Comparison of ENCODE assay signal across 2 cellular contexts in the genomic region with DNA sequence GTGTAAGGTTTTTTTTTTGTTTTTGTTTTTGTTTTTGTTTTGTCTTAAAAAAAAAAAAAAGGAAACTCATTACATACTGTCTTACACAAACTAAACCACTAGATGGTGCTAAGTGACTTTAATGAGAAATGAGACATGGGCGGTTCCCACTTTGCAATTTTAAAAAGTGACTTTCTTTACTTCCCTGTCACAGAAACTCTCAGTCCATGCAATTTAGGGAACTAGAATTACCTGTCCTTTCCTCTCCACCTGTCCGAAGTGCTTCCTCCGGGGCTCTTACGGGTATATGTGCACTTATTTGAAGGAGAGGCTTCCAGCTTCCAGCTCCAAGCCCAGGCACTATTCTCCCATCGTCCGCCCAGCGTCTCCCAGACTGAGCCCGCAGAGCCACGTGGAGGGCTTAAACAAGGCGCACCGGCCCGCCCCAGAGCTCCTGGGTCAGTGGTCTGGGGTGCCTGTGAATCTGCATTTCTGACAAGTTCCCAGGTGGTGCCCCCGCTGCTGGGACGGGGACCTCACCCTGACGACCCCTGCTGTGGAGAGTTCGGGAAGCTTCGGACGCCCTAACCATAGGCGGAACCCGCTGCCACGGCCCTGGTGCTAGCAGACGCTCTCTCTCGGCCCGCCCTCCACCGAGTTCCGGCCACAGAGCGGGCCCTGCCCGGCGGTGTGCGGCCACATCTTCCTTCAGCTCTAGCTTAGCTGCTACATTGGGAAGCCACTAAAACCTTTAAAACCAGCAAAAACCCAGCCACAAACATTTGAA.
A peak's percentile ranks its signal among the peaks of the same experiment; 100 is the strongest.
TF ChIP-seq lines count a peak whose summit lies in the region.

No MANE protein-coding gene starts in this region.

TF ChIP-seq in HCT116, 20 proteins besides CTCF, POLR2A, EP300 and RAD21:
- no peak for TF ChIP-seq CEBPB (IDR thresholded peaks at IDR 0.05; ENCODE audit: low read depth)
- TF ChIP-seq EZH2 (IDR thresholded peaks at IDR 0.05) = no peak
- TF ChIP-seq, protein P1, sequence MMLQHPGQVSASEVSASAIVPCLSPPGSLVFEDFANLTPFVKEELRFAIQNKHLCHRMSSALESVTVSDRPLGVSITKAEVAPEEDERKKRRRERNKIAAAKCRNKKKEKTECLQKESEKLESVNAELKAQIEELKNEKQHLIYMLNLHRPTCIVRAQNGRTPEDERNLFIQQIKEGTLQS (IDR thresholded peaks at IDR 0.05) = no peak
- TF ChIP-seq SP1 (IDR thresholded peaks at IDR 0.05; ENCODE audit: low read depth) = no peak
- TF ChIP-seq MAX (IDR thresholded peaks at IDR 0.05) = no peak
- TF ChIP-seq SIN3A (IDR thresholded peaks at IDR 0.05; ENCODE audit: low read depth) = no peak

TF ChIP-seq in GM12878, 131 proteins besides CTCF, POLR2A, EP300 and RAD21 (continues in another document):
- TF ChIP-seq CHD2 (IDR thresholded peaks at IDR 0.05; ENCODE audit: borderline replicate concordance, low read depth, low read length) (no peak), NBN (IDR thresholded peaks at IDR 0.05) (no peak), ZNF274 (IDR thresholded peaks at IDR 0.05; ENCODE audit: insufficient read depth, insufficient read length) (no peak), SRF (IDR thresholded peaks at IDR 0.05; ENCODE audit: low read depth in 2 of 2, low read length in 2 of 2) (no peak), SIN3A (IDR thresholded peaks at IDR 0.05; ENCODE audit: low read depth, low read length) (no peak), EGR1 (IDR thresholded peaks at IDR 0.05; ENCODE audit: borderline replicate concordance in 1 of 2, low read depth in 2 of 2, low read length in 2 of 2) (0 out of 3 replicates have a peak, but pooled peaks of 1 of the 2 experiments have one; percentile 7), KAT2A (conservative IDR thresholded peaks at IDR 0.05; ENCODE audit: control insufficient read depth, low read depth, low read length) (no peak), STAT3 (IDR thresholded peaks at IDR 0.05; ENCODE audit: low read depth, low read length) (no peak), BACH1 (IDR thresholded peaks at IDR 0.05; ENCODE audit: borderline replicate concordance) (no peak), GATAD2B (conservative IDR thresholded peaks at IDR 0.05; ENCODE audit: low read depth) (no peak), SIX5 (IDR thresholded peaks at IDR 0.05; ENCODE audit: low read depth, low read length, severe bottlenecking) (no peak), BCL11A (IDR thresholded peaks at IDR 0.05; ENCODE audit: low read depth, low read length) (no peak), SMC3 (IDR thresholded peaks at IDR 0.05; ENCODE audit: borderline replicate concordance, low read length) (peak; percentile 68; the same call in 1 of the 2 replicates), MEF2B (IDR thresholded peaks at IDR 0.05; ENCODE audit: partially characterized antibody, poor library complexity, severe bottlenecking) (no peak), PAX8 (IDR thresholded peaks at IDR 0.05) (no peak), TARDBP (IDR thresholded peaks at IDR 0.05; ENCODE audit: borderline replicate concordance) (no peak), MYB (IDR thresholded peaks at IDR 0.05; ENCODE audit: borderline replicate concordance, low read depth, low read length) (no peak), MXI1 (IDR thresholded peaks at IDR 0.05; ENCODE audit: low read depth, low read length) (peak; percentile 66; the same call in 1 of the 2 replicates), RELA (IDR thresholded peaks at IDR 0.05; ENCODE audit: borderline replicate concordance, partially characterized antibody) (no peak), KDM1A (IDR thresholded peaks at IDR 0.05; ENCODE audit: borderline replicate concordance) (no peak), ZNF217 (IDR thresholded peaks at IDR 0.05) (no peak), MYC (IDR thresholded peaks at IDR 0.05; ENCODE audit: insufficient read depth, insufficient read length, insufficient replicate concordance, low read length, severe bottlenecking) (no peak), ZNF207 (IDR thresholded peaks at IDR 0.05; ENCODE audit: borderline replicate concordance) (0 out of 2 replicates have a peak, but pooled peaks have one; percentile 24), ZNF384 (IDR thresholded peaks at IDR 0.05; ENCODE audit: borderline replicate concordance, low read depth, low read length) (peak; percentile 96), ELK1 (IDR thresholded peaks at IDR 0.05; ENCODE audit: low read depth, low read length) (no peak), FOS (IDR thresholded peaks at IDR 0.05; ENCODE audit: borderline replicate concordance, extremely low read depth, insufficient read length) (no peak), PML (IDR thresholded peaks at IDR 0.05; ENCODE audit: low read length) (no peak), CBX3 (IDR thresholded peaks at IDR 0.05; ENCODE audit: borderline replicate concordance, low read depth) (no peak), SP1 (IDR thresholded peaks at IDR 0.05; ENCODE audit: low read depth, low read length) (no peak), E2F8 (IDR thresholded peaks at IDR 0.05; ENCODE audit: low read depth, partially characterized antibody) (no peak), TCF3 (IDR thresholded peaks at IDR 0.05; ENCODE audit: borderline replicate concordance, insufficient read depth, low read depth, low read length) (no peak), ZNF622 (IDR thresholded peaks at IDR 0.05) (no peak), NR2C2 (IDR thresholded peaks at IDR 0.05; ENCODE audit: borderline replicate concordance, control insufficient read depth, insufficient read length, low read depth) (no peak), BRCA1 (IDR thresholded peaks at IDR 0.05; ENCODE audit: low read depth, low read length) (no peak), SUZ12 (IDR thresholded peaks at IDR 0.05; ENCODE audit: unreplicated experiment) (no peak), ZNF592 (IDR thresholded peaks at IDR 0.05) (no peak), CUX1 (IDR thresholded peaks at IDR 0.05; ENCODE audit: insufficient replicate concordance, low read depth, low read length) (no peak), NFYA (IDR thresholded peaks at IDR 0.05; ENCODE audit: borderline replicate concordance, low read depth, low read length) (no peak), LARP7 (IDR thresholded peaks at IDR 0.05) (no peak), DPF2 (IDR thresholded peaks at IDR 0.05) (0 out of 2 replicates have a peak, but pooled peaks have one; percentile 26), MEF2A (IDR thresholded peaks at IDR 0.05; ENCODE audit: insufficient read depth, low read depth, low read length) (no peak), GABPA (IDR thresholded peaks at IDR 0.05; ENCODE audit: low read depth) (no peak), IKZF1 (conservative IDR thresholded peaks at IDR 0.05) (peak; percentile 38; the same call in 1 of the 2 replicates), EED (IDR thresholded peaks at IDR 0.05; ENCODE audit: low read depth) (no peak)
- TF ChIP-seq, protein P2, sequence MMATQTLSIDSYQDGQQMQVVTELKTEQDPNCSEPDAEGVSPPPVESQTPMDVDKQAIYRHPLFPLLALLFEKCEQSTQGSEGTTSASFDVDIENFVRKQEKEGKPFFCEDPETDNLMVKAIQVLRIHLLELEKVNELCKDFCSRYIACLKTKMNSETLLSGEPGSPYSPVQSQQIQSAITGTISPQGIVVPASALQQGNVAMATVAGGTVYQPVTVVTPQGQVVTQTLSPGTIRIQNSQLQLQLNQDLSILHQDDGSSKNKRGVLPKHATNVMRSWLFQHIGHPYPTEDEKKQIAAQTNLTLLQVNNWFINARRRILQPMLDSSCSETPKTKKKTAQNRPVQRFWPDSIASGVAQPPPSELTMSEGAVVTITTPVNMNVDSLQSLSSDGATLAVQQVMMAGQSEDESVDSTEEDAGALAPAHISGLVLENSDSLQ (IDR thresholded peaks at IDR 0.05) = no peak
